In genomic region chr3:33196538-33196937, GRCh38 we compare ENCODE assay signal across 1 cellular context.
TF ChIP-seq lines count a peak whose summit lies in the region.

No MANE protein-coding gene starts in this region.

TF ChIP-seq in WTC11, 78 proteins besides CTCF, POLR2A, EP300 and RAD21 (continued from another document):
- no peak for TF ChIP-seq USF2 (CRISPR knock-in tag; IDR thresholded peaks at IDR 0.05)
- TF ChIP-seq TEAD4 (CRISPR knock-in tag; IDR thresholded peaks at IDR 0.05) = no peak
- no peak for TF ChIP-seq SP1 (CRISPR knock-in tag; conservative IDR thresholded peaks at IDR 0.05)
- TF ChIP-seq ESRRA (CRISPR knock-in tag; IDR thresholded peaks at IDR 0.05; ENCODE audit: borderline replicate concordance) = no peak
- no peak for TF ChIP-seq ZNF121 (CRISPR knock-in tag; IDR thresholded peaks at IDR 0.05)
- no peak for TF ChIP-seq ZNF425 (CRISPR knock-in tag; conservative IDR thresholded peaks at IDR 0.05)
- TF ChIP-seq ATF1 (CRISPR knock-in tag; IDR thresholded peaks at IDR 0.05) = no peak
- TF ChIP-seq MLX (CRISPR knock-in tag; IDR thresholded peaks at IDR 0.05) = no peak
- TF ChIP-seq ETV6 (CRISPR knock-in tag; IDR thresholded peaks at IDR 0.05) = no peak
